In the genomic region with DNA sequence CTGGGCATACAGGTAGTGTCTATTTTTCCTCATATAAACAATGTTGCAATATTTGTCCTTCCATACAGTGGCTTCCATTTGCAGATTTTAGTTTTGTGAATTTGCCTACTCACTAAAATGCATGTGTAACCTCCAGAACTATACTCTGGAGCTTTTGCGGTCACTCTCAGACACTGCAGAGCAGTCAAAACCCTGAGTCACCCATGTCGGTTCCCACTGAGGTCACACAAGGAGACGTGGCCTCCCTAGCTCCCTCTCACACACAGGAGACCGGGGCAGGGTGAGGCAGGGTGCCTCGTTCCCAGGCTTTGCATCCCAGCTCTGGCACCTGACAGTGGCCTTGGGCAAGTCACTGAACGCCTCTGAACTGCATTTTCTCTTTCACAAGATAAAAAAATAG, we compare ENCODE assay signal across 14 cellular contexts. TPM values are rescaled to one million over a fixed set of nuclear protein-coding genes. Genes with fewer than 3 reads are reported as not detected.
DNase-seq lines count a peak whose midpoint lies in the region; ATAC-seq, FAIRE-seq and TF ChIP-seq lines count a peak whose summit lies in the region.
"Had no signal": no experiment of that assay in that cellular context is flagged by ENCODE, and none has a peak within 500 bp of the region (broad histone marks: within the 10 kb centered on the region; RNA-seq: fewer than 3 reads in every experiment).

No MANE protein-coding gene starts in this region.

- H3K4me3 ChIP-seq in bronchial epithelial cell (ENCODE audit: low read depth, low read length), result no peak overlapping the region
- H3K4me3 ChIP-seq: heart left ventricle had no signal

- FAIRE-seq in bronchial epithelial cell (lab: Jason Lieb, UNC), result peak; percentile 52

- ATAC-seq in GM18870 (IDR thresholded peaks at IDR 0.05; ENCODE audit: unreplicated experiment) (no peak), GM19397 (IDR thresholded peaks at IDR 0.05; ENCODE audit: unreplicated experiment) (no peak)
- ATAC-seq: heart left ventricle, left cardiac atrium had no signal

- no peaks in the 10 kb centered on the region for H3K27me3 ChIP-seq in bronchial epithelial cell (ENCODE audit: control insufficient read depth, insufficient read depth, low read length)

- no peak for TF ChIP-seq CTCF in bronchial epithelial cell (IDR thresholded peaks at IDR 0.05; ENCODE audit: insufficient read depth, low read length, severe bottlenecking)

- DNase-seq in Caki2 (ENCODE audit: low read depth), result peak; percentile 85
- DNase-seq in LHCN-M2 (ENCODE audit: low read depth), result peak; percentile 40
- peak; percentile 25 for DNase-seq in bronchial epithelial cell (ENCODE audit: low read depth)
- peak; percentile 61 for DNase-seq in posterior vena cava (ENCODE audit: low spot score)
- DNase-seq in medulla oblongata (ENCODE audit: extremely low spot score), result no peak
- no peak for DNase-seq in NCI-H446 treated with DMSO at 0.1 percent for 48 hours (lab: John Stamatoyannopoulos, UW)
- DNase-seq: activated naive CD4-positive, alpha-beta T cell treated with Interleukin-2 at 50 U/mL for 16 hours; H7; heart left ventricle; left cardiac atrium; NCI-H2107; NK-92 treated with Interleukin-12 subunit alpha and Interleukin-12 subunit beta, amount 100 ng/mL, for 24 hours had no signal

- no peaks in the 10 kb centered on the region for H3K36me3 ChIP-seq in bronchial epithelial cell (ENCODE audit: control insufficient read depth, insufficient read depth, low read length)
- H3K36me3 ChIP-seq: heart left ventricle had no signal

- intact Hi-C loops in posterior vena cava (cut with DNase I), result no loop called here

- in situ Hi-C loops in Caki2 (cut with HindIII; ENCODE audit: low pct_unique_long_range_greater_than_20kb, low sequenced_read_pairs), result no loop called here

RNA-seq across cellular contexts. Expression of gene ZNF354A, which starts 55.5 kb away (rescaled TPM):
- 6.1 and 8.4 TPM in 2 replicates for total RNA-seq in Caki2 (2014; rRNA removed; shearing (Covaris generic); ENCODE audit: low replicate concordance)
- 11.8 and 12.8 TPM in 2 replicates for total RNA-seq in LHCN-M2 (2014; rRNA removed)
- polyA plus RNA-seq in LHCN-M2 (2012), result 3.5 TPM
- 5.8 and 7.6 TPM in 2 replicates for total RNA-seq in bronchial epithelial cell
- total RNA-seq in posterior vena cava, result 10 to 100 TPM; 11.1 to 14.2 TPM

Comparison
In these comparisons a context has a peak if more than half of its experiments do, and no peak if none do; other contexts are left out.
1. DNase-seq: peak in Caki2 (single experiment), LHCN-M2 (single experiment), bronchial epithelial cell (single experiment) and posterior vena cava (single experiment); none in medulla oblongata (single experiment) and NCI-H446 treated with DMSO at 0.1 percent for 48 hours (single experiment).